In genomic region chr7:33876600-33877274, GRCh38 we compare ENCODE assay signal across 20 cellular contexts. TPM values are rescaled to one million over a fixed set of nuclear protein-coding genes. Genes with fewer than 3 reads are reported as not detected.
"Had no signal": no experiment of that assay in that cellular context is flagged by ENCODE, and none has a peak within 500 bp of the region (broad histone marks: within the 10 kb centered on the region; RNA-seq: fewer than 3 reads in every experiment).

No MANE protein-coding gene starts in this region.

- ATAC-seq: body of pancreas; foreskin keratinocyte; mucosa of descending colon; naive thymus-derived CD4-positive, alpha-beta T cell had no signal

- H3K4me1 ChIP-seq: body of pancreas had no signal

- H3K9me3 ChIP-seq: body of pancreas, mucosa of descending colon, neutrophil had no signal

- DNase-seq: activated CD4-positive, alpha-beta T cell treated with anti-CD3 and anti-CD28 coated beads, Interleukin-2, amount 10 ng/mL, durations not matched to agents 24 days and 14 days; activated CD4-positive, CD25-positive, alpha-beta regulatory T cell; activated CD8-positive, alpha-beta memory T cell treated with anti-CD3 and anti-CD28 coated beads for 24 hours; activated gamma-delta T cell treated with Interleukin-2 at 50 U/mL for 16 hours; amygdala; body of pancreas; effector memory CD4-positive, alpha-beta T cell; foreskin keratinocyte; left cardiac atrium; mammary epithelial cell; mucosa of descending colon; naive thymus-derived CD4-positive, alpha-beta T cell; posterior cingulate gyrus; retina; stimulated activated CD4-positive, alpha-beta T cell treated with anti-CD3 and anti-CD28 coated beads, Interleukin-15, amount 100 ng/mL, for 24 hours; stimulated activated CD4-positive, alpha-beta T cell treated with anti-CD3 and anti-CD28 coated beads, Interleukin-4, amount 100 ng/mL, for 1 hour; stimulated activated naive CD4-positive, alpha-beta T cell; trophoblast cell had no signal

- H3K36me3 ChIP-seq: neutrophil had no signal

- H3K4me3 ChIP-seq: body of pancreas, mucosa of descending colon had no signal

- H3K27me3 ChIP-seq: body of pancreas, foreskin keratinocyte, neutrophil had no signal

- H3K27ac ChIP-seq: body of pancreas, epithelial cell of prostate, foreskin keratinocyte, neutrophil had no signal

RNA-seq across cellular contexts. Expression of gene BMPER, which starts 28.6 kb away (rescaled TPM):
- total RNA-seq: activated CD4-positive, alpha-beta T cell treated with anti-CD3 and anti-CD28 coated beads, Interleukin-2, amount 10 ng/mL, durations not matched to agents 24 days and 14 days had no signal
- polyA plus RNA-seq: foreskin keratinocyte; naive thymus-derived CD4-positive, alpha-beta T cell had no signal
